ENCODE assay signal across 9 cellular contexts in the genomic region with DNA sequence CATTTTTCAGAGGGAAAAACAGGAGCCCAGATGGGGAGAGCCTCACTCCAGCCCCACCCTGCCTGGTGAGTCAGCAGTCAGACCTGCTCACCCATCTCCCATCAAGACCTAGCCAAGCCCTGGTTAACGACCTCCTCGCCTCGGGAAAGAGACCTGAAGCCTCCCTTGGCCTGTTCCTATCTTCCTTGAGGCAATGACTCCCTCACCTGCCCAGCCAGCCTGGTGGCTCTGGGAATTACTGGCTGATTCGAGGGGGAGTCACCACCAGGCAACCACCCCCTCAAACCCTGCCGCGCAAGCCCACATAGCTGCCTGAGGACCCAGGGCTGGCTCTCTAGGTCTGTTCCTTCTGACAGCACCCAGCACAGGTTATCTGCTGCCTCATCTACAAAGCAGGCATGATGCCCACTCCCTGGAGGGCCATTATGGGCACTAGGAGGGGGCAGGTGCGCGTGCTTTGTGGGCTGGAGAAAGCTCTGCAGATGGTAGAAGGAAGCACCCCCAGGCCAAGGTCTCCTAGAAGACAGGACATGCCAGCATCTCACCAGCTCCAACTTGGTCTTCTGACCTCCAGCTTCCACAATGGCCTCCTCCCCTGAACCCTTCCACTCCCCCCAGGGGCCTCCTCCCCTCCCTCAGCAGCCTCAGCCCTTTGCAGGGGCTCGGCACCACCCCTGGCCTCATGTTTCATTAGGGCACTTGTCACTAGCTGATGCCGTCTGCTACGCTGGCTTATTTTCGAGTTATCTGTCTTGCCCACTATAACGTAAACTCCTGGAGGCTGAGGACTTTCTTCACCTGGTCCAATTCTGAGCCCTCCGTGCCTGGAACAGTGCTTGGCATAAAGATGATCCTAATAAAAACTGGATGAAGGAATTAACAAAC. TPM values are rescaled to one million over a fixed set of nuclear protein-coding genes. Genes with fewer than 3 reads are reported as not detected.
DNase-seq lines count a peak whose midpoint lies in the region; ATAC-seq and TF ChIP-seq lines count a peak whose summit lies in the region.
"Had no signal": no experiment of that assay in that cellular context is flagged by ENCODE, and none has a peak within 500 bp of the region (broad histone marks: within the 10 kb centered on the region; RNA-seq: fewer than 3 reads in every experiment).

No MANE protein-coding gene starts in this region.

- peaks cover 63% of the 10 kb centered on the region for H3K36me3 Mint-ChIP-seq in T-helper 1 cell treated with Interleukin-12 subunit alpha and Interleukin-12 subunit beta and Interleukin-4 antibody, amounts not matched to agents 30 μg/mL and 1 μg/mL, for 36 hours (ENCODE audit: low read depth)

- no peak overlapping the region for H3K4me3 Mint-ChIP-seq in T-helper 1 cell treated with Interleukin-12 subunit alpha and Interleukin-12 subunit beta and Interleukin-4 antibody, amounts not matched to agents 30 μg/mL and 1 μg/mL, for 36 hours
- no peak overlapping the region for H3K4me3 Mint-ChIP-seq in stimulated activated naive CD8-positive, alpha-beta T cell treated with anti-CD3 and anti-CD28 coated beads, Interleukin-15, amount 100 ng/mL, for 72 hours

- H3K4me1 Mint-ChIP-seq in T-helper 1 cell treated with Interleukin-12 subunit alpha and Interleukin-12 subunit beta and Interleukin-4 antibody, amounts not matched to agents 30 μg/mL and 1 μg/mL, for 36 hours (ENCODE audit: low read depth), result peaks cover 49% of the 10 kb centered on the region
- peaks cover 57% of the 10 kb centered on the region for H3K4me1 Mint-ChIP-seq in stimulated activated naive CD8-positive, alpha-beta T cell treated with anti-CD3 and anti-CD28 coated beads, Interleukin-15, amount 100 ng/mL, for 72 hours

- no peaks in the 10 kb centered on the region for H3K27me3 Mint-ChIP-seq in T-helper 1 cell treated with Interleukin-12 subunit alpha and Interleukin-12 subunit beta and Interleukin-4 antibody, amounts not matched to agents 30 μg/mL and 1 μg/mL, for 36 hours (ENCODE audit: low read depth)
- H3K27me3 Mint-ChIP-seq in stimulated activated naive CD8-positive, alpha-beta T cell treated with anti-CD3 and anti-CD28 coated beads, Interleukin-15, amount 100 ng/mL, for 72 hours, result no peaks in the 10 kb centered on the region

- peak overlapping the region; percentile 78 for H3K27ac Mint-ChIP-seq in T-helper 1 cell treated with Interleukin-12 subunit alpha and Interleukin-12 subunit beta and Interleukin-4 antibody, amounts not matched to agents 30 μg/mL and 1 μg/mL, for 36 hours
- peak overlapping the region; percentile 86 to 95 for H3K27ac Mint-ChIP-seq in stimulated activated naive CD8-positive, alpha-beta T cell treated with anti-CD3 and anti-CD28 coated beads, Interleukin-15, amount 100 ng/mL, for 72 hours

- DNase-seq in T-helper 1 cell (no peak), globus pallidus (ENCODE audit: low spot score) (no peak)
- no peak for DNase-seq in stimulated activated naive CD8-positive, alpha-beta T cell treated with anti-CD3 and anti-CD28 coated beads, Interleukin-15, amount 100 ng/mL, for 72 hours
- DNase-seq in stimulated activated naive CD4-positive, alpha-beta T cell treated with Interleukin-2 at 50 U/mL for 16 hours (lab: John Stamatoyannopoulos, UW), result no peak
- no peak for DNase-seq in stimulated activated CD4-positive, alpha-beta T cell treated with anti-CD3 and anti-CD28 coated beads, Interleukin-15, amount 100 ng/mL, for 24 hours
- DNase-seq: activated gamma-delta T cell had no signal

- ATAC-seq in SK-N-SH treated with all-trans-retinoic acid at 6 μM for 48 hours, result peak; percentile 56
- ATAC-seq in esophagus mucosa, result peak; percentile 88
- ATAC-seq in stimulated activated naive CD8-positive, alpha-beta T cell treated with anti-CD3 and anti-CD28 coated beads, Interleukin-15, amount 100 ng/mL, for 72 hours, result no peak

- H3K9me3 Mint-ChIP-seq in T-helper 1 cell treated with Interleukin-12 subunit alpha and Interleukin-12 subunit beta and Interleukin-4 antibody, amounts not matched to agents 30 μg/mL and 1 μg/mL, for 36 hours, result no peaks in the 10 kb centered on the region
- H3K9me3 Mint-ChIP-seq in stimulated activated naive CD8-positive, alpha-beta T cell treated with anti-CD3 and anti-CD28 coated beads, Interleukin-15, amount 100 ng/mL, for 72 hours, result no peaks in the 10 kb centered on the region

TF ChIP-seq in SK-N-SH treated with all-trans-retinoic acid at 6 μM for 48 hours, 23 proteins besides CTCF, POLR2A, EP300 and RAD21:
- TF ChIP-seq ZFP30 (CRISPR knock-in tag; IDR thresholded peaks at IDR 0.05) (no peak), ESRRG (CRISPR knock-in tag; IDR thresholded peaks at IDR 0.05) (no peak), RARB (CRISPR knock-in tag; IDR thresholded peaks at IDR 0.05) (no peak), PPARA (CRISPR knock-in tag; IDR thresholded peaks at IDR 0.05; ENCODE audit: borderline replicate concordance) (no peak), PATZ1 (CRISPR knock-in tag; IDR thresholded peaks at IDR 0.05; ENCODE audit: borderline replicate concordance) (no peak), ZFP3 (CRISPR knock-in tag; IDR thresholded peaks at IDR 0.05) (no peak)
- TF ChIP-seq, protein P1, sequence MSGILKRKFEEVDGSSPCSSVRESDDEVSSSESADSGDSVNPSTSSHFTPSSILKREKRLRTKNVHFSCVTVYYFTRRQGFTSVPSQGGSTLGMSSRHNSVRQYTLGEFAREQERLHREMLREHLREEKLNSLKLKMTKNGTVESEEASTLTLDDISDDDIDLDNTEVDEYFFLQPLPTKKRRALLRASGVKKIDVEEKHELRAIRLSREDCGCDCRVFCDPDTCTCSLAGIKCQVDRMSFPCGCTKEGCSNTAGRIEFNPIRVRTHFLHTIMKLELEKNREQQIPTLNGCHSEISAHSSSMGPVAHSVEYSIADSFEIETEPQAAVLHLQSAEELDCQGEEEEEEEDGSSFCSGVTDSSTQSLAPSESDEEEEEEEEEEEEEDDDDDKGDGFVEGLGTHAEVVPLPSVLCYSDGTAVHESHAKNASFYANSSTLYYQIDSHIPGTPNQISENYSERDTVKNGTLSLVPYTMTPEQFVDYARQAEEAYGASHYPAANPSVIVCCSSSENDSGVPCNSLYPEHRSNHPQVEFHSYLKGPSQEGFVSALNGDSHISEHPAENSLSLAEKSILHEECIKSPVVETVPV (CRISPR knock-in tag; IDR thresholded peaks at IDR 0.05), result no peak
TF ChIP-seq in SK-N-SH treated with all-trans-retinoic acid at 6 μM for 48 hours: peak in this region for 0.

RNA-seq across cellular contexts. Expression of gene DEDD2, which starts 10.4 kb away (rescaled TPM):
- 11.6 TPM for total RNA-seq in esophagus mucosa

RNA-seq across cellular contexts. Expression of gene ZNF526, which starts 13.0 kb away (rescaled TPM):
- total RNA-seq in esophagus mucosa, result 4.5 TPM

RNA-seq across cellular contexts. Expression of gene GSK3A, which starts 35.3 kb away (rescaled TPM):
- 26.4 TPM for total RNA-seq in esophagus mucosa

RNA-seq across cellular contexts. Expression of gene ERF, which starts 47.8 kb away (rescaled TPM):
- total RNA-seq in esophagus mucosa, result 21.5 TPM
